ENCODE assay signal across 9 cellular contexts in genomic region chr19:44587863-44588752, GRCh38. TPM values are rescaled to one million over a fixed set of nuclear protein-coding genes. Genes with fewer than 3 reads are reported as not detected.
DNase-seq lines count a peak whose midpoint lies in the region; ATAC-seq and TF ChIP-seq lines count a peak whose summit lies in the region.
"Had no signal": no experiment of that assay in that cellular context is flagged by ENCODE, and none has a peak within 500 bp of the region (broad histone marks: within the 10 kb centered on the region; RNA-seq: fewer than 3 reads in every experiment).

No MANE protein-coding gene starts in this region.

- H4K20me1 ChIP-seq in OCI-LY7 (ENCODE audit: insufficient read depth, low read length) (no peaks in the 10 kb centered on the region), neural progenitor cell (ENCODE audit: low read depth) (no peaks in the 10 kb centered on the region)

- no peaks in the 10 kb centered on the region for H3K79me2 ChIP-seq in OCI-LY7 (ENCODE audit: insufficient read depth, low read depth, low read length)
- H3K79me2 ChIP-seq in neural progenitor cell (ENCODE audit: low read depth): no peaks in the 10 kb centered on the region

- H3K4me1 Mint-ChIP-seq in neural progenitor cell: no peaks in the 10 kb centered on the region

- H3K27me3 Mint-ChIP-seq in neural progenitor cell (ENCODE audit: insufficient read depth, low read depth): peaks cover 6% of the 10 kb centered on the region

- ATAC-seq in GM21447 (IDR thresholded peaks at IDR 0.05; ENCODE audit: unreplicated experiment): no peak

- H3K27ac Mint-ChIP-seq in neural progenitor cell: no peak overlapping the region

- no peaks in the 10 kb centered on the region for H3K4me1 ChIP-seq in OCI-LY7 (ENCODE audit: insufficient read depth, low read length, poor library complexity, severe bottlenecking)
- H3K4me1 ChIP-seq in skeletal muscle satellite cell (ENCODE audit: control insufficient read depth, insufficient read depth, low read length): peaks cover 15% of the 10 kb centered on the region
- no peaks in the 10 kb centered on the region for H3K4me1 ChIP-seq in neural progenitor cell

- H3K36me3 ChIP-seq in OCI-LY7 (ENCODE audit: insufficient read depth, low read length) (no peaks in the 10 kb centered on the region), skeletal muscle satellite cell (ENCODE audit: insufficient read depth, low read length) (no peaks in the 10 kb centered on the region), neural progenitor cell (no peaks in the 10 kb centered on the region)

- H3F3A ChIP-seq in neural progenitor cell (ENCODE audit: low read depth): no peaks in the 10 kb centered on the region

- CTCF ChIA-PET in OCI-LY7 (lab: Charles Lee; ENCODE audit: unreplicated experiment): no interaction called here

- no peak overlapping the region for H2AFZ ChIP-seq in OCI-LY7 (ENCODE audit: low read length)
- H2AFZ ChIP-seq in neural progenitor cell (replicated peaks): no peak overlapping the region

- H3K27me3 ChIP-seq in skeletal muscle satellite cell (ENCODE audit: control insufficient read depth, insufficient read depth, low read length) (peaks cover 4% of the 10 kb centered on the region), neural progenitor cell (no peaks in the 10 kb centered on the region)

- no peaks in the 10 kb centered on the region for H3K9me2 ChIP-seq in OCI-LY7 (ENCODE audit: insufficient read depth, low read length)

- DNase-seq in DMS 273 (lab: John Stamatoyannopoulos, UW; ENCODE audit: unreplicated experiment) (peak; percentile 18), DMS 273 treated with DMSO at 0.1 percent for 48 hours (lab: John Stamatoyannopoulos, UW) (no peak), OCI-LY7 (ENCODE audit: low spot score) (no peak), dermis microvascular lymphatic vessel endothelial cell (ENCODE audit: low read depth in 2 of 2) (peak; percentile 29 to 65), NCI-H1048 (lab: John Stamatoyannopoulos, UW) (no peak), neural progenitor cell (ENCODE audit: low spot score) (no peak)

- POLR2A ChIA-PET in OCI-LY7 (lab: Charles Lee): interaction anchor here (0.7 kb wide), 1 partner anchor 424 kb away, joined by 3 read pairs; no protein-coding TSS in a partner anchor

- H3K9me3 ChIP-seq in OCI-LY7 (ENCODE audit: low read length) (no peaks in the 10 kb centered on the region), skeletal muscle satellite cell (replicated peaks; ENCODE audit: low read length) (no peaks in the 10 kb centered on the region), neural progenitor cell (ENCODE audit: low read depth) (no peaks in the 10 kb centered on the region)

- no peak overlapping the region for H3K9ac ChIP-seq in skeletal muscle satellite cell (ENCODE audit: low read depth, low read length)
- no peak overlapping the region for H3K9ac ChIP-seq in neural progenitor cell

- H3K4me3 ChIP-seq in OCI-LY7 (ENCODE audit: low read depth, low read length, poor library complexity, severe bottlenecking) (no peak overlapping the region), skeletal muscle satellite cell (ENCODE audit: low read length) (no peak overlapping the region), neural progenitor cell (no peak overlapping the region)

- no TSS peak for BruUV-seq in OCI-LY7 (replicated peaks; lab: Mats Ljungman, UMichigan)

- no peak overlapping the region for H3K4me3 Mint-ChIP-seq in neural progenitor cell

- TF ChIP-seq CTCF in OCI-LY7 (conservative IDR thresholded peaks at IDR 0.05; ENCODE audit: low read length) (0 out of 2 replicates have a peak, but pooled peaks have one; percentile 22), neural progenitor cell (IDR thresholded peaks at IDR 0.05) (no peak)

- no peak overlapping the region for H3K27ac ChIP-seq in OCI-LY7 (ENCODE audit: low read depth, low read length, poor library complexity, severe bottlenecking)
- no peak overlapping the region for H3K27ac ChIP-seq in neural progenitor cell
- H3K27ac ChIP-seq: 22Rv1 had no signal

- intact Hi-C loops in OCI-LY7 (cut with micrococcal nuclease; ENCODE audit: unreplicated experiment): no loop called here

- H3K9me3 Mint-ChIP-seq in neural progenitor cell: peaks cover 12% of the 10 kb centered on the region

- H3K4me2 ChIP-seq in OCI-LY7 (ENCODE audit: low read length): no peak overlapping the region
- peak overlapping the region; percentile 55 for H3K4me2 ChIP-seq in skeletal muscle satellite cell (ENCODE audit: low read length)
- no peak overlapping the region for H3K4me2 ChIP-seq in neural progenitor cell

- H3K36me3 Mint-ChIP-seq in neural progenitor cell: no peaks in the 10 kb centered on the region

RNA-seq across cellular contexts. Expression of gene IGSF23, which starts 25.3 kb away (rescaled TPM):
- not detected in 2 replicates for total RNA-seq in OCI-LY7 (2014; rRNA removed; shearing (Covaris generic))
- total RNA-seq in OCI-LY7 (2022): not detected in 2 replicates
- 0.13 TPM in 2 replicates for total RNA-seq in dermis microvascular lymphatic vessel endothelial cell
- not detected in 2 replicates for total RNA-seq in skeletal muscle satellite cell (2012; rRNA removed)
- not detected in 2 replicates for total RNA-seq in neural progenitor cell (ENCODE audit: low replicate concordance)

RNA-seq across cellular contexts. Expression of gene PVR, which starts 55.6 kb away (rescaled TPM):
- not detected in 2 replicates for total RNA-seq in OCI-LY7 (2014; rRNA removed; shearing (Covaris generic))
- not detected in 2 replicates for total RNA-seq in OCI-LY7 (2022)
- total RNA-seq in dermis microvascular lymphatic vessel endothelial cell: 53.8 and 84.7 TPM in 2 replicates
- 56.1 and 58.8 TPM in 2 replicates for total RNA-seq in skeletal muscle satellite cell (2012; rRNA removed)
- 4.4 and 10.8 TPM in 2 replicates for total RNA-seq in neural progenitor cell (ENCODE audit: low replicate concordance)

RNA-seq across cellular contexts. Expression of gene CEACAM20, which starts 58.6 kb away (rescaled TPM):
- total RNA-seq in OCI-LY7 (2014; rRNA removed; shearing (Covaris generic)): not detected in 2 replicates
- total RNA-seq in OCI-LY7 (2022) (not detected in 2 replicates), dermis microvascular lymphatic vessel endothelial cell (not detected in 2 replicates), neural progenitor cell (ENCODE audit: low replicate concordance) (not detected in 2 replicates)
- not detected in 2 replicates for total RNA-seq in skeletal muscle satellite cell (2012; rRNA removed)

Comparison
In these comparisons a context has a peak if more than half of its experiments do, and no peak if none do; other contexts are left out.
1. DNase-seq: peak in DMS 273 (single experiment) and dermis microvascular lymphatic vessel endothelial cell (2 of 2); none in DMS 273 treated with DMSO at 0.1 percent for 48 hours (single experiment), OCI-LY7 (single experiment), NCI-H1048 (single experiment) and neural progenitor cell (single experiment).